In the genomic region with DNA sequence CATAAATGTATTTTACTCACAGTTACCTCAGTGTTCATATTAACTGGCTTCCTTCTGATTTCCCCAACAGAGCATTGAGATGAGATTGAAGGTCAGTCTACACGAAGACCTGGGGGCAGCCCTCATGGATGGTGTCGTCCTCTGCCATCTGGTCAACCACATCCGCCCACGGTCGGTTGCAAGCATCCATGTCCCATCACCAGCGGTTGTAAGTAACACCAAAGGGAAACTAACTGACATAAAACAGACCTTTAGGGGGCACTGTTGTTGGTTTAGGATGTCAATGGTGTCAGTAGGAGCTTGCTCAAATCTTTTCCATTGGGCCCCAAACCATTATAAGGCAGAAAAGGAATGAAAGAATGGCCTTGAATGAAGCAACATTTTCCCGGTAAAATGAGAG, we compare ENCODE assay signal across 10 cellular contexts.
DNase-seq lines count a peak whose midpoint lies in the region; ATAC-seq and TF ChIP-seq lines count a peak whose summit lies in the region.
"Had no signal": no experiment of that assay in that cellular context is flagged by ENCODE, and none has a peak within 500 bp of the region (broad histone marks: within the 10 kb centered on the region; RNA-seq: fewer than 3 reads in every experiment).

No MANE protein-coding gene starts in this region.

- intact Hi-C loops in PC-3 (cut with micrococcal nuclease), result no loop called here

- H3K9me2 ChIP-seq in PC-3 (replicated peaks; ENCODE audit: low read length), result no peaks in the 10 kb centered on the region

- no peaks in the 10 kb centered on the region for H3K9me3 ChIP-seq in BE2C
- H3K9me3 ChIP-seq in PC-3 (ENCODE audit: low read length), result no peaks in the 10 kb centered on the region
- no peaks in the 10 kb centered on the region for H3K9me3 ChIP-seq in suprapubic skin
- H3K9me3 ChIP-seq: heart right ventricle had no signal

- 96% methylated on average over 7 of the region's 7 CpGs for WGBS in suprapubic skin

- H3K4me1 ChIP-seq in BE2C, result peaks cover 5% of the 10 kb centered on the region; the same call in 1 of the 2 replicates
- no peaks in the 10 kb centered on the region for H3K4me1 ChIP-seq in PC-3 (ENCODE audit: insufficient read depth, low read length)
- no peaks in the 10 kb centered on the region for H3K4me1 ChIP-seq in suprapubic skin
- H3K4me1 ChIP-seq: heart right ventricle had no signal

- CTCF ChIA-PET in PC-3 (lab: Charles Lee), result no interaction called here

- no peaks in the 10 kb centered on the region for H3K79me2 ChIP-seq in PC-3 (ENCODE audit: low read length)

- H3F3A ChIP-seq in PC-3 (ENCODE audit: low read length, unreplicated experiment), result no peaks in the 10 kb centered on the region

- peak; percentile 48 for TF ChIP-seq CTCF in BE2C (IDR thresholded peaks at IDR 0.05; ENCODE audit: low read depth, low read length)
- peak; percentile 24; the same call in 1 of the 2 replicates for TF ChIP-seq CTCF in GM12874 (IDR thresholded peaks at IDR 0.05; ENCODE audit: insufficient read depth, low read depth, low read length)
- peak; percentile 46 for TF ChIP-seq CTCF in PC-3 (conservative IDR thresholded peaks at IDR 0.05; ENCODE audit: low read depth, low read length)
- peak; percentile 16 for TF ChIP-seq CTCF in glutamatergic neuron (IDR thresholded peaks at IDR 0.05; ENCODE audit: partially characterized antibody, unreplicated experiment)
- no peak for TF ChIP-seq CTCF in suprapubic skin (IDR thresholded peaks at IDR 0.05)

- H2AFZ ChIP-seq in PC-3 (ENCODE audit: low read length), result no peak overlapping the region

- H3K27ac Mint-ChIP-seq in glutamatergic neuron (ENCODE audit: unreplicated experiment), result no peak overlapping the region
- H3K27ac Mint-ChIP-seq: activated naive CD8-positive, alpha-beta T cell treated with anti-CD3 and anti-CD28 coated beads, Interleukin-2, amount 10 ng/mL, durations not matched to agents 7 days and 5 days had no signal

- no peak overlapping the region for H3K4me3 Mint-ChIP-seq in glutamatergic neuron (ENCODE audit: unreplicated experiment)
- H3K4me3 Mint-ChIP-seq: activated naive CD8-positive, alpha-beta T cell treated with anti-CD3 and anti-CD28 coated beads, Interleukin-2, amount 10 ng/mL, durations not matched to agents 7 days and 5 days had no signal

- DNase-seq in BE2C (peak; percentile 22), PC-3 (peak; percentile 32), glutamatergic neuron (no peak), suprapubic skin (ENCODE audit: low spot score in 2 of 2) (no peak), AG08395 (ENCODE audit: low spot score) (no peak)
- DNase-seq: activated naive CD8-positive, alpha-beta T cell treated with anti-CD3 and anti-CD28 coated beads, Interleukin-2, amount 10 ng/mL, durations not matched to agents 7 days and 5 days; heart right ventricle had no signal

- POLR2A ChIA-PET in PC-3 (lab: Charles Lee; ENCODE audit: unreplicated experiment), result no interaction called here

- H3K27me3 ChIP-seq in BE2C (no peaks in the 10 kb centered on the region), PC-3 (ENCODE audit: low read length) (no peaks in the 10 kb centered on the region), suprapubic skin (no peaks in the 10 kb centered on the region)
- H3K27me3 ChIP-seq: heart right ventricle had no signal

- peaks cover 71% of the 10 kb centered on the region for H3K36me3 ChIP-seq in BE2C
- H3K36me3 ChIP-seq in PC-3 (ENCODE audit: low read depth, low read length), result peaks cover 8% of the 10 kb centered on the region
- H3K36me3 ChIP-seq in suprapubic skin, result peaks cover 79% of the 10 kb centered on the region

- H3K36me3 Mint-ChIP-seq in glutamatergic neuron (ENCODE audit: unreplicated experiment), result peaks cover 9% of the 10 kb centered on the region

- H3K9ac ChIP-seq in PC-3 (ENCODE audit: low read length), result no peak overlapping the region

- TF ChIP-seq POLR2A in suprapubic skin (IDR thresholded peaks at IDR 0.05), result no peak

- peaks cover 4% of the 10 kb centered on the region for H3K27me3 Mint-ChIP-seq in glutamatergic neuron (ENCODE audit: unreplicated experiment)
- H3K27me3 Mint-ChIP-seq: activated naive CD8-positive, alpha-beta T cell treated with anti-CD3 and anti-CD28 coated beads, Interleukin-2, amount 10 ng/mL, durations not matched to agents 7 days and 5 days had no signal

- no TSS peak for BruUV-seq in PC-3 (replicated peaks; lab: Mats Ljungman, UMichigan)

- ATAC-seq in PC-3, result no peak
- ATAC-seq in GM19397 (IDR thresholded peaks at IDR 0.05; ENCODE audit: unreplicated experiment), result no peak
- ATAC-seq in HG03469 (IDR thresholded peaks at IDR 0.05; ENCODE audit: unreplicated experiment), result no peak
- ATAC-seq: heart right ventricle had no signal

- no peaks in the 10 kb centered on the region for H4K20me1 ChIP-seq in PC-3 (ENCODE audit: low read length)

- H3K4me2 ChIP-seq in PC-3 (ENCODE audit: low read length), result no peak overlapping the region

- H3K4me3 ChIP-seq in BE2C (ENCODE audit: low read depth, low read length) (no peak overlapping the region), PC-3 (ENCODE audit: low read length) (no peak overlapping the region), suprapubic skin (no peak overlapping the region)
- H3K4me3 ChIP-seq: heart right ventricle had no signal

- H3K9me3 Mint-ChIP-seq in glutamatergic neuron (ENCODE audit: unreplicated experiment), result no peaks in the 10 kb centered on the region
- H3K9me3 Mint-ChIP-seq: activated naive CD8-positive, alpha-beta T cell treated with anti-CD3 and anti-CD28 coated beads, Interleukin-2, amount 10 ng/mL, durations not matched to agents 7 days and 5 days had no signal

- no peak for TF ChIP-seq EP300 in suprapubic skin (IDR thresholded peaks at IDR 0.05)

- no peaks in the 10 kb centered on the region for H3K4me1 Mint-ChIP-seq in glutamatergic neuron (ENCODE audit: low read depth, unreplicated experiment)

- H3K27ac ChIP-seq in PC-3 (ENCODE audit: low read length) (no peak overlapping the region), suprapubic skin (no peak overlapping the region)
- H3K27ac ChIP-seq: heart right ventricle had no signal

Comparison
In these comparisons a context has a peak if more than half of its experiments do, and no peak if none do; other contexts are left out.
1. DNase-seq: peak in BE2C (single experiment) and PC-3 (single experiment); none in glutamatergic neuron (single experiment), suprapubic skin (0 of 2) and AG08395 (single experiment).
2. CTCF ChIP-seq: peak in BE2C (single experiment), GM12874 (single experiment), PC-3 (single experiment) and glutamatergic neuron (single experiment); none in suprapubic skin (0 of 2).